ENCODE assay signal across 8 cellular contexts in the genomic region with DNA sequence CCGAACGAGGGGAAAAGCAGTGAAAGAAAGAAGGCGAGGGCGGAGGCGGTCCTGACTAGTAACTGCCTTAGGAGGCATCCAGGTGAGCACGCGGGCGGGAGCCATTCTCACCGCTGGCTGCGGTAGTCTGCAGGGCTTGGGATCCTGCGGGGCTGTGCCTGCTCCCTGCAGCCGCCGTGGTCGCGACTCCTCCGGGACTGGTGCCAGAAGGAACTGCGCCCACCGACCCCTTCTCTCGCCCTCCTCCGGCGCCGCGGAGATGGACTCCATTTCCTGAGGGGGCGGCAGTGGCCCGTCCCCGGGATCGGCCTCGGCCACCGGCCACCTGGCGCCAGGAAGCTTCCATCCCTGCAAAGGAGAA. TPM values are rescaled to one million over a fixed set of nuclear protein-coding genes. Genes with fewer than 3 reads are reported as not detected.
DNase-seq lines count a peak whose midpoint lies in the region; ATAC-seq and TF ChIP-seq lines count a peak whose summit lies in the region.

No MANE protein-coding gene starts in this region.

- H3K36me3 ChIP-seq in testis (ENCODE audit: low read depth, missing control alignments), result no peaks in the 10 kb centered on the region

- WGBS in testis, 2 donors, result 1% methylated on average over 18 to 22 of the region's 30 CpGs

- no peak for TF ChIP-seq POLR2A in testis (IDR thresholded peaks at IDR 0.05)

- peak overlapping the region; percentile 82 to 90 for H3K27ac Mint-ChIP-seq in natural killer cell treated with Interleukin-12 subunit alpha and Interleukin-12 subunit beta and Interleukin-15 and Interleukin-18, amount 100 ng/mL, for 72 hours

- peaks cover 6% of the 10 kb centered on the region for H3K4me1 ChIP-seq in testis

- DNase-seq in HEK293T (ENCODE audit: extremely low spot score) (peak; percentile 12), NAMALWA (ENCODE audit: low spot score) (peak; percentile 35), activated T-cell treated with anti-CD3 and anti-CD28 coated beads for 24 hours (ENCODE audit: low read depth) (peak; percentile 21), testis (peak; percentile 45), NCI-H2171 (lab: John Stamatoyannopoulos, UW) (no peak)
- DNase-seq in natural killer cell treated with Interleukin-12 subunit alpha and Interleukin-12 subunit beta and Interleukin-15 and Interleukin-18, amount 100 ng/mL, for 72 hours (ENCODE audit: low spot score), result no peak

- H3K4me3 Mint-ChIP-seq in natural killer cell treated with Interleukin-12 subunit alpha and Interleukin-12 subunit beta and Interleukin-15 and Interleukin-18, amount 100 ng/mL, for 72 hours, result peak overlapping the region; percentile 96

- H3K36me3 Mint-ChIP-seq in natural killer cell treated with Interleukin-12 subunit alpha and Interleukin-12 subunit beta and Interleukin-15 and Interleukin-18, amount 100 ng/mL, for 72 hours, result peaks cover 18% of the 10 kb centered on the region

- H3K9me3 ChIP-seq in testis, result no peaks in the 10 kb centered on the region

- peak overlapping the region; percentile 59 to 66 for H3K27ac ChIP-seq in testis

- TF ChIP-seq CTCF in testis (IDR thresholded peaks at IDR 0.05), result no peak

- peak; percentile 28 for ATAC-seq in GM18502 (IDR thresholded peaks at IDR 0.05; ENCODE audit: poor library complexity, unreplicated experiment)
- ATAC-seq in esophagus mucosa, result peak; percentile 50
- peak in 1 of 2 donors; percentile 28 for ATAC-seq in natural killer cell treated with Interleukin-12 subunit alpha and Interleukin-12 subunit beta and Interleukin-15 and Interleukin-18, amount 100 ng/mL, for 72 hours

- H3K4me1 Mint-ChIP-seq in natural killer cell treated with Interleukin-12 subunit alpha and Interleukin-12 subunit beta and Interleukin-15 and Interleukin-18, amount 100 ng/mL, for 72 hours (ENCODE audit: low read depth in 2 of 2), result peaks cover 22 to 29% of the 10 kb centered on the region in 2 donors

- peak overlapping the region; percentile 87 to 88 for H3K4me3 ChIP-seq in testis

- peaks cover 0 to 3% of the 10 kb centered on the region in 2 donors for H3K27me3 Mint-ChIP-seq in natural killer cell treated with Interleukin-12 subunit alpha and Interleukin-12 subunit beta and Interleukin-15 and Interleukin-18, amount 100 ng/mL, for 72 hours

- intact Hi-C loops in testis (cut with DNase I; ENCODE audit: low total_unique reads), result no loop called here

- POLR2A ChIA-PET in HEK293T (lab: Yijun Ruan, JAX), result interaction anchor here (1.0 to 1.4 kb wide), 3 partner anchors 30 to 219 kb away, joined by 3 to 5 read pairs (median 3); partner anchors contain the start of gene CORIN

- peaks cover 6% of the 10 kb centered on the region for H3K9me3 Mint-ChIP-seq in natural killer cell treated with Interleukin-12 subunit alpha and Interleukin-12 subunit beta and Interleukin-15 and Interleukin-18, amount 100 ng/mL, for 72 hours

- H3K27me3 ChIP-seq in testis, result no peaks in the 10 kb centered on the region

- CTCF ChIA-PET in HEK293T (lab: Yijun Ruan, JAX), result no interaction called here

TF ChIP-seq in HEK293T, 16 proteins besides CTCF, POLR2A, EP300 and RAD21:
- TF ChIP-seq LEF1 (IDR thresholded peaks at IDR 0.05; ENCODE audit: borderline replicate concordance) (no peak), TARDBP (IDR thresholded peaks at IDR 0.05) (no peak), NFRKB (IDR thresholded peaks at IDR 0.05) (no peak), ELF4 (IDR thresholded peaks at IDR 0.05) (no peak), ZNF384 (IDR thresholded peaks at IDR 0.05) (no peak), ARNT (IDR thresholded peaks at IDR 0.05) (no peak), SUZ12 (IDR thresholded peaks at IDR 0.05) (no peak), FOXA1 (IDR thresholded peaks at IDR 0.05) (no peak), L3MBTL2 (conservative IDR thresholded peaks at IDR 0.05) (0 out of 2 replicates have a peak, but pooled peaks have one; percentile 1)
TF ChIP-seq in HEK293T: peak in this region for 1.

RNA-seq across cellular contexts. Expression of gene NFXL1, which starts 0.5 kb away (rescaled TPM):
- total RNA-seq in esophagus mucosa (9.7 TPM), testis (10 to 100 TPM; 26.9 to 35.3 TPM)
- 10 to 100 TPM; 12.1 to 21.9 TPM for total RNA-seq in natural killer cell treated with Interleukin-12 subunit alpha and Interleukin-12 subunit beta and Interleukin-15 and Interleukin-18, amount 100 ng/mL, for 72 hours
- polyA plus RNA-seq in testis (ENCODE audit: insufficient read depth, low read depth, low replicate concordance), result 27.5 TPM

Comparison
In these comparisons a context has a peak if more than half of its experiments do, and no peak if none do; other contexts are left out.
1. DNase-seq: peak in HEK293T (single experiment), NAMALWA (single experiment), activated T-cell treated with anti-CD3 and anti-CD28 coated beads for 24 hours (single experiment) and testis (single experiment); none in natural killer cell treated with Interleukin-12 subunit alpha and Interleukin-12 subunit beta and Interleukin-15 and Interleukin-18, amount 100 ng/mL, for 72 hours (single experiment) and NCI-H2171 (single experiment).